In genomic region chrX:1394731-1395501, GRCh38 we compare ENCODE assay signal across 9 cellular contexts. TPM values are rescaled to one million over a fixed set of nuclear protein-coding genes. Genes with fewer than 3 reads are reported as not detected.
DNase-seq lines count a peak whose midpoint lies in the region; ATAC-seq lines count a peak whose summit lies in the region.
"Had no signal": no experiment of that assay in that cellular context is flagged by ENCODE, and none has a peak within 500 bp of the region (broad histone marks: within the 10 kb centered on the region; RNA-seq: fewer than 3 reads in every experiment).

No MANE protein-coding gene starts in this region.

- intact Hi-C loops in activated CD4-positive, alpha-beta T cell treated with anti-CD3 and anti-CD28 coated beads for 36 hours (cut with DNase I, micrococcal nuclease), result loop anchor here (5.0 kb wide), 3 partner anchors 148 to 1297 kb away; partner anchors contain the start of genes CD99 (in 1 of the 2) and PLCXD1 (in 1 of the 2)

- peaks cover 40% of the 10 kb centered on the region for H3K36me3 Mint-ChIP-seq in activated CD4-positive, alpha-beta T cell treated with anti-CD3 and anti-CD28 coated beads for 36 hours (ENCODE audit: low read depth)
- peaks cover 41% of the 10 kb centered on the region for H3K36me3 Mint-ChIP-seq in activated naive CD8-positive, alpha-beta T cell treated with anti-CD3 and anti-CD28 coated beads for 36 hours
- peaks cover 43 to 55% of the 10 kb centered on the region in 2 donors for H3K36me3 Mint-ChIP-seq in stimulated activated naive B cell treated with anti-CD40 and anti-IgM and Interleukin-4, amounts not matched to agents 10 μg/mL and 1 μg/mL and 100 μg/mL, for 72 hours

- no peak for ATAC-seq in activated CD4-positive, alpha-beta T cell treated with anti-CD3 and anti-CD28 coated beads for 36 hours
- ATAC-seq in stimulated activated naive B cell treated with anti-CD40 and anti-IgM and Interleukin-4, amounts not matched to agents 10 μg/mL and 1 μg/mL and 100 μg/mL, for 72 hours (replicated peaks), result no peak

- H3K4me1 Mint-ChIP-seq in activated CD4-positive, alpha-beta T cell treated with anti-CD3 and anti-CD28 coated beads for 36 hours, result peaks cover 36% of the 10 kb centered on the region
- peaks cover 20% of the 10 kb centered on the region for H3K4me1 Mint-ChIP-seq in activated naive CD8-positive, alpha-beta T cell treated with anti-CD3 and anti-CD28 coated beads for 36 hours
- H3K4me1 Mint-ChIP-seq in stimulated activated naive B cell treated with anti-CD40 and anti-IgM and Interleukin-4, amounts not matched to agents 10 μg/mL and 1 μg/mL and 100 μg/mL, for 72 hours, result peaks cover 28 to 49% of the 10 kb centered on the region in 2 donors

- POLR2A ChIA-PET in activated CD4-positive, alpha-beta T cell treated with anti-CD3 and anti-CD28 coated beads for 36 hours (lab: Charles Lee), result no interaction called here

- peak overlapping the region; percentile 45 for H3K27ac Mint-ChIP-seq in activated CD4-positive, alpha-beta T cell treated with anti-CD3 and anti-CD28 coated beads for 36 hours
- H3K27ac Mint-ChIP-seq in activated naive CD8-positive, alpha-beta T cell treated with anti-CD3 and anti-CD28 coated beads for 36 hours, result peak overlapping the region; percentile 66
- H3K27ac Mint-ChIP-seq in stimulated activated naive B cell treated with anti-CD40 and anti-IgM and Interleukin-4, amounts not matched to agents 10 μg/mL and 1 μg/mL and 100 μg/mL, for 72 hours, result peak overlapping the region; percentile 39

- no peaks in the 10 kb centered on the region for H3K9me3 Mint-ChIP-seq in activated CD4-positive, alpha-beta T cell treated with anti-CD3 and anti-CD28 coated beads for 36 hours (ENCODE audit: low read depth)
- H3K9me3 Mint-ChIP-seq in activated naive CD8-positive, alpha-beta T cell treated with anti-CD3 and anti-CD28 coated beads for 36 hours, result no peaks in the 10 kb centered on the region
- no peaks in the 10 kb centered on the region for H3K9me3 Mint-ChIP-seq in stimulated activated naive B cell treated with anti-CD40 and anti-IgM and Interleukin-4, amounts not matched to agents 10 μg/mL and 1 μg/mL and 100 μg/mL, for 72 hours

- CTCF ChIA-PET in activated CD4-positive, alpha-beta T cell treated with anti-CD3 and anti-CD28 coated beads for 36 hours (lab: Charles Lee), result no interaction called here

- no peak for DNase-seq in activated CD4-positive, alpha-beta T cell treated with anti-CD3 and anti-CD28 coated beads for 36 hours
- no peak for DNase-seq in activated CD4-positive, alpha-beta T cell treated with anti-CD3 and anti-CD28 coated beads, Interleukin-2, amount 50 U/mL, for 4 hours
- DNase-seq in activated naive CD8-positive, alpha-beta T cell treated with anti-CD3 and anti-CD28 coated beads for 36 hours, result no peak
- DNase-seq in kidney tubule cell (ENCODE audit: low spot score) (peak; percentile 40), DMS79 (lab: John Stamatoyannopoulos, UW) (no peak), NCI-H69 (lab: John Stamatoyannopoulos, UW) (no peak)
- no peak for DNase-seq in stimulated activated naive B cell treated with anti-CD40 and anti-IgM and Interleukin-4, amounts not matched to agents 10 μg/mL and 1 μg/mL and 100 μg/mL, for 72 hours
- no peak for DNase-seq in stimulated activated naive CD4-positive, alpha-beta T cell treated with Interleukin-2 at 50 U/mL for 16 hours (lab: John Stamatoyannopoulos, UW)
- DNase-seq: NCI-H1436 treated with DMSO at 0.1 percent for 48 hours had no signal

- peak overlapping the region; percentile 82 for H3K4me3 Mint-ChIP-seq in activated CD4-positive, alpha-beta T cell treated with anti-CD3 and anti-CD28 coated beads for 36 hours
- H3K4me3 Mint-ChIP-seq in activated naive CD8-positive, alpha-beta T cell treated with anti-CD3 and anti-CD28 coated beads for 36 hours, result peak overlapping the region; percentile 98
- H3K4me3 Mint-ChIP-seq in stimulated activated naive B cell treated with anti-CD40 and anti-IgM and Interleukin-4, amounts not matched to agents 10 μg/mL and 1 μg/mL and 100 μg/mL, for 72 hours, result peak overlapping the region; percentile 91 to 97

- H3K27me3 Mint-ChIP-seq in activated CD4-positive, alpha-beta T cell treated with anti-CD3 and anti-CD28 coated beads for 36 hours, result no peaks in the 10 kb centered on the region
- H3K27me3 Mint-ChIP-seq in activated naive CD8-positive, alpha-beta T cell treated with anti-CD3 and anti-CD28 coated beads for 36 hours, result no peaks in the 10 kb centered on the region
- no peaks in the 10 kb centered on the region for H3K27me3 Mint-ChIP-seq in stimulated activated naive B cell treated with anti-CD40 and anti-IgM and Interleukin-4, amounts not matched to agents 10 μg/mL and 1 μg/mL and 100 μg/mL, for 72 hours

RNA-seq across cellular contexts. Expression of gene SLC25A6, which starts 3.0 kb away (rescaled TPM):
- total RNA-seq in activated CD4-positive, alpha-beta T cell treated with anti-CD3 and anti-CD28 coated beads for 36 hours, result 100 to 1,000 TPM; 396 to 456 TPM
- total RNA-seq in activated naive CD8-positive, alpha-beta T cell treated with anti-CD3 and anti-CD28 coated beads for 36 hours, result 100 to 1,000 TPM; 358 to 372 TPM

RNA-seq across cellular contexts. Expression of gene ASMTL, which starts 57.8 kb away (rescaled TPM):
- 10 to 100 TPM; 33.9 to 38.3 TPM for total RNA-seq in activated CD4-positive, alpha-beta T cell treated with anti-CD3 and anti-CD28 coated beads for 36 hours
- 10 to 100 TPM; 29.4 to 30.5 TPM for total RNA-seq in activated naive CD8-positive, alpha-beta T cell treated with anti-CD3 and anti-CD28 coated beads for 36 hours

RNA-seq across cellular contexts. Expression of gene IL3RA, which starts 58.3 kb away (rescaled TPM):
- under 1 TPM; 0.37 to 0.63 TPM for total RNA-seq in activated CD4-positive, alpha-beta T cell treated with anti-CD3 and anti-CD28 coated beads for 36 hours
- under 1 TPM in 1 of 2 experiments, not detected in 1; 0.29 TPM for total RNA-seq in activated naive CD8-positive, alpha-beta T cell treated with anti-CD3 and anti-CD28 coated beads for 36 hours
